ENCODE assay signal across 14 cellular contexts in the genomic region with DNA sequence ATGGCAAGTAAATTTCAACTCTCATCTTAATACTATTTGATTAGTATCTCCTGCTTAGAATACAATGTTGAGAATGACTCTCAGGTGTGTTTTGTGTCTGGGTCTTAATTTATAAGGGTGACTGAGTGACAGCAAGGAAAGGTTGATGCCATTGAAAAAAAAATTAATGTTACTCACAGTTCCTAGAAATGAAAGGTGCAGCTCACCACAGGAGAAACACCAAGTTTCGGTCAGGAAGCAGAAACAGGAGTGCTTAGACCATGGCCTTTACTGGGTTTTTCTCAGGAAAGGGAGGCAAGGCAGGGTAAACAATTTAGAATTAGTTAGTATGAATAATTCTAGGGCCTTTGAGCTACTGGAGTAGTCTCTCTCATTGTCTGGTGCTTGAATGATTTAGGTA.
A peak's percentile ranks its signal among the peaks of the same experiment; 100 is the strongest.
DNase-seq lines count a peak whose midpoint lies in the region; ATAC-seq and TF ChIP-seq lines count a peak whose summit lies in the region.
"Had no signal": no experiment of that assay in that cellular context is flagged by ENCODE, and none has a peak within 500 bp of the region (broad histone marks: within the 10 kb centered on the region; RNA-seq: fewer than 3 reads in every experiment).

No MANE protein-coding gene starts in this region.

- H3K27me3 Mint-ChIP-seq in activated T-cell treated with anti-CD3 and anti-CD28 coated beads, Interleukin-2, amount 50 U/mL, for 24 hours, result no peaks in the 10 kb centered on the region
- no peaks in the 10 kb centered on the region for H3K27me3 Mint-ChIP-seq in activated T-cell treated with anti-CD3 and anti-CD28 coated beads, Interleukin-2, amount 50 U/mL, for 4 hours (ENCODE audit: low read depth)
- H3K27me3 Mint-ChIP-seq in activated CD8-positive, alpha-beta T cell treated with anti-CD3 and anti-CD28 coated beads for 36 hours, result peaks cover 1% of the 10 kb centered on the region
- no peaks in the 10 kb centered on the region for H3K27me3 Mint-ChIP-seq in activated T-helper 2 cell treated with anti-CD3 and anti-CD28 coated beads, Interferon-gamma antibody, Interleukin-2, Interleukin-4, amounts not matched to agents 10 μg/mL and 5 μg/mL and 100 μg/mL, durations not matched to agents 14 hours and 24 hours and 36 hours (ENCODE audit: low read depth)
- peaks cover 10% of the 10 kb centered on the region for H3K27me3 Mint-ChIP-seq in stimulated activated naive CD8-positive, alpha-beta T cell treated with anti-CD3 and anti-CD28 coated beads, Interleukin-15, Interleukin-2, amounts not matched to agents 100 ng/mL and 50 ng/mL, for 24 hours

- POLR2A ChIA-PET in activated CD8-positive, alpha-beta T cell treated with anti-CD3 and anti-CD28 coated beads for 36 hours (lab: Charles Lee), result no interaction called here

- intact Hi-C loops in activated CD8-positive, alpha-beta T cell treated with anti-CD3 and anti-CD28 coated beads for 36 hours (cut with micrococcal nuclease), result loop anchor here (5.0 kb wide), 1 partner anchor 55 kb away; no protein-coding TSS in a partner anchor
- intact Hi-C loops in activated T-helper 2 cell treated with anti-CD3 and anti-CD28 coated beads, Interferon-gamma antibody, Interleukin-2, Interleukin-4, amounts not matched to agents 10 μg/mL and 5 μg/mL and 100 μg/mL, durations not matched to agents 14 hours and 24 hours and 36 hours (cut with micrococcal nuclease), result loop anchor here (1.0 to 2.0 kb wide), 3 partner anchors 33 to 160 kb away; partner anchors contain the start of gene C9orf72

- H3K27ac Mint-ChIP-seq in activated T-cell treated with anti-CD3 and anti-CD28 coated beads, Interleukin-2, amount 50 U/mL, for 24 hours, result peak overlapping the region; percentile 12
- H3K27ac Mint-ChIP-seq in activated CD8-positive, alpha-beta T cell treated with anti-CD3 and anti-CD28 coated beads for 36 hours, result no peak overlapping the region
- peak overlapping the region; percentile 58 for H3K27ac Mint-ChIP-seq in activated T-helper 2 cell treated with anti-CD3 and anti-CD28 coated beads, Interferon-gamma antibody, Interleukin-2, Interleukin-4, amounts not matched to agents 10 μg/mL and 5 μg/mL and 100 μg/mL, durations not matched to agents 14 hours and 24 hours and 36 hours
- H3K27ac Mint-ChIP-seq in stimulated activated naive CD8-positive, alpha-beta T cell treated with anti-CD3 and anti-CD28 coated beads, Interleukin-15, Interleukin-2, amounts not matched to agents 100 ng/mL and 50 ng/mL, for 24 hours, result peak overlapping the region; percentile 21
- H3K27ac Mint-ChIP-seq: HFFc6 had no signal

- peaks cover 13% of the 10 kb centered on the region for H3K4me1 Mint-ChIP-seq in activated T-cell treated with anti-CD3 and anti-CD28 coated beads, Interleukin-2, amount 50 U/mL, for 24 hours (ENCODE audit: low read depth)
- H3K4me1 Mint-ChIP-seq in activated T-cell treated with anti-CD3 and anti-CD28 coated beads, Interleukin-2, amount 50 U/mL, for 4 hours (ENCODE audit: low read depth), result no peaks in the 10 kb centered on the region
- H3K4me1 Mint-ChIP-seq in activated CD8-positive, alpha-beta T cell treated with anti-CD3 and anti-CD28 coated beads for 36 hours (ENCODE audit: low read depth), result peaks cover 19% of the 10 kb centered on the region
- peaks cover 25% of the 10 kb centered on the region for H3K4me1 Mint-ChIP-seq in activated T-helper 2 cell treated with anti-CD3 and anti-CD28 coated beads, Interferon-gamma antibody, Interleukin-2, Interleukin-4, amounts not matched to agents 10 μg/mL and 5 μg/mL and 100 μg/mL, durations not matched to agents 14 hours and 24 hours and 36 hours (ENCODE audit: low read depth)
- H3K4me1 Mint-ChIP-seq in stimulated activated naive CD8-positive, alpha-beta T cell treated with anti-CD3 and anti-CD28 coated beads, Interleukin-15, Interleukin-2, amounts not matched to agents 100 ng/mL and 50 ng/mL, for 24 hours (ENCODE audit: low read depth), result peaks cover 24% of the 10 kb centered on the region
- H3K4me1 Mint-ChIP-seq: CD8-positive, alpha-beta memory T cell had no signal

- TF ChIP-seq CTCF in activated CD8-positive, alpha-beta T cell treated with anti-CD3 and anti-CD28 coated beads for 36 hours (IDR thresholded peaks at IDR 0.05), result no peak

- H3K36me3 Mint-ChIP-seq in activated T-cell treated with anti-CD3 and anti-CD28 coated beads, Interleukin-2, amount 50 U/mL, for 24 hours (ENCODE audit: low read depth), result no peaks in the 10 kb centered on the region
- no peaks in the 10 kb centered on the region for H3K36me3 Mint-ChIP-seq in activated T-cell treated with anti-CD3 and anti-CD28 coated beads, Interleukin-2, amount 50 U/mL, for 4 hours (ENCODE audit: insufficient read depth)
- H3K36me3 Mint-ChIP-seq in activated CD8-positive, alpha-beta T cell treated with anti-CD3 and anti-CD28 coated beads for 36 hours (ENCODE audit: low read depth), result no peaks in the 10 kb centered on the region
- H3K36me3 Mint-ChIP-seq in activated T-helper 2 cell treated with anti-CD3 and anti-CD28 coated beads, Interferon-gamma antibody, Interleukin-2, Interleukin-4, amounts not matched to agents 10 μg/mL and 5 μg/mL and 100 μg/mL, durations not matched to agents 14 hours and 24 hours and 36 hours (ENCODE audit: low read depth), result peaks cover 6% of the 10 kb centered on the region
- no peaks in the 10 kb centered on the region for H3K36me3 Mint-ChIP-seq in stimulated activated naive CD8-positive, alpha-beta T cell treated with anti-CD3 and anti-CD28 coated beads, Interleukin-15, Interleukin-2, amounts not matched to agents 100 ng/mL and 50 ng/mL, for 24 hours (ENCODE audit: low read depth)
- H3K36me3 Mint-ChIP-seq: CD8-positive, alpha-beta memory T cell had no signal

- no peak for DNase-seq in activated T-cell treated with anti-CD3 and anti-CD28 coated beads, Interleukin-2, amount 50 U/mL, for 24 hours
- no peak for DNase-seq in activated T-cell treated with anti-CD3 and anti-CD28 coated beads, Interleukin-2, amount 50 U/mL, for 4 hours
- peak; percentile 34 for DNase-seq in activated CD8-positive, alpha-beta T cell treated with anti-CD3 and anti-CD28 coated beads for 36 hours
- DNase-seq in activated T-helper 2 cell treated with anti-CD3 and anti-CD28 coated beads, Interferon-gamma antibody, Interleukin-2, Interleukin-4, amounts not matched to agents 10 μg/mL and 5 μg/mL and 100 μg/mL, durations not matched to agents 14 hours and 24 hours and 36 hours (ENCODE audit: low spot score), result no peak
- no peak for DNase-seq in kidney tubule cell (ENCODE audit: low spot score)
- DNase-seq: Caco-2; CD8-positive, alpha-beta memory T cell; DND-41; GDM1; HCEC 1CT; HFFc6 had no signal

- H3K9me3 Mint-ChIP-seq in activated T-cell treated with anti-CD3 and anti-CD28 coated beads, Interleukin-2, amount 50 U/mL, for 24 hours, result peaks cover 2% of the 10 kb centered on the region
- H3K9me3 Mint-ChIP-seq in activated T-cell treated with anti-CD3 and anti-CD28 coated beads, Interleukin-2, amount 50 U/mL, for 4 hours, result no peaks in the 10 kb centered on the region
- H3K9me3 Mint-ChIP-seq in activated CD8-positive, alpha-beta T cell treated with anti-CD3 and anti-CD28 coated beads for 36 hours, result peaks cover 1% of the 10 kb centered on the region
- H3K9me3 Mint-ChIP-seq in activated T-helper 2 cell treated with anti-CD3 and anti-CD28 coated beads, Interferon-gamma antibody, Interleukin-2, Interleukin-4, amounts not matched to agents 10 μg/mL and 5 μg/mL and 100 μg/mL, durations not matched to agents 14 hours and 24 hours and 36 hours, result peaks cover 19% of the 10 kb centered on the region
- H3K9me3 Mint-ChIP-seq in stimulated activated naive CD8-positive, alpha-beta T cell treated with anti-CD3 and anti-CD28 coated beads, Interleukin-15, Interleukin-2, amounts not matched to agents 100 ng/mL and 50 ng/mL, for 24 hours, result no peaks in the 10 kb centered on the region

- no peak for ATAC-seq in activated T-cell treated with anti-CD3 and anti-CD28 coated beads, Interleukin-2, amount 50 U/mL, for 4 hours
- peak; percentile 77 for ATAC-seq in activated CD8-positive, alpha-beta T cell treated with anti-CD3 and anti-CD28 coated beads for 36 hours
- no peak for ATAC-seq in HG02588 (IDR thresholded peaks at IDR 0.05; ENCODE audit: unreplicated experiment)
- ATAC-seq: A549 had no signal

- CTCF ChIA-PET in activated CD8-positive, alpha-beta T cell treated with anti-CD3 and anti-CD28 coated beads for 36 hours (lab: Charles Lee), result no interaction called here

- H3K4me3 Mint-ChIP-seq in activated T-cell treated with anti-CD3 and anti-CD28 coated beads, Interleukin-2, amount 50 U/mL, for 24 hours, result no peak overlapping the region
- no peak overlapping the region for H3K4me3 Mint-ChIP-seq in activated T-cell treated with anti-CD3 and anti-CD28 coated beads, Interleukin-2, amount 50 U/mL, for 4 hours
- no peak overlapping the region for H3K4me3 Mint-ChIP-seq in activated CD8-positive, alpha-beta T cell treated with anti-CD3 and anti-CD28 coated beads for 36 hours
- no peak overlapping the region for H3K4me3 Mint-ChIP-seq in activated T-helper 2 cell treated with anti-CD3 and anti-CD28 coated beads, Interferon-gamma antibody, Interleukin-2, Interleukin-4, amounts not matched to agents 10 μg/mL and 5 μg/mL and 100 μg/mL, durations not matched to agents 14 hours and 24 hours and 36 hours (ENCODE audit: low read depth)
- H3K4me3 Mint-ChIP-seq in stimulated activated naive CD8-positive, alpha-beta T cell treated with anti-CD3 and anti-CD28 coated beads, Interleukin-15, Interleukin-2, amounts not matched to agents 100 ng/mL and 50 ng/mL, for 24 hours, result no peak overlapping the region
- H3K4me3 Mint-ChIP-seq: CD8-positive, alpha-beta memory T cell; HFFc6 had no signal
